ENCODE assay signal across 20 cellular contexts in genomic region chr6:4114123-4114522, GRCh38. TPM values are rescaled to one million over a fixed set of nuclear protein-coding genes. Genes with fewer than 3 reads are reported as not detected.
DNase-seq lines count a peak whose midpoint lies in the region; ATAC-seq and TF ChIP-seq lines count a peak whose summit lies in the region.
"Had no signal": no experiment of that assay in that cellular context is flagged by ENCODE, and none has a peak within 500 bp of the region (broad histone marks: within the 10 kb centered on the region; RNA-seq: fewer than 3 reads in every experiment).

No MANE protein-coding gene starts in this region.

- no peak overlapping the region for H3K9ac ChIP-seq in PC-3 (ENCODE audit: low read length)

- DNase-seq in SK-MEL-5 (ENCODE audit: low read depth, low spot score) (peak; percentile 33), choroid plexus epithelial cell (ENCODE audit: low read depth) (peak; percentile 74), left lobe of liver (ENCODE audit: low spot score) (no peak), hippocampal formation (lab: John Stamatoyannopoulos, UW) (no peak), HEK293T (ENCODE audit: extremely low spot score) (no peak), NCI-H1092 (lab: John Stamatoyannopoulos, UW) (no peak), PC-3 (no peak)
- DNase-seq: CD8-positive, alpha-beta T cell; DMS79 treated with DMSO at 0.1 percent for 48 hours; GF-D8; H7; NCI-H146; NCI-H226; NCI-H526 treated with DMSO at 0.1 percent for 48 hours; NK-92 treated with Interleukin-12 subunit alpha and Interleukin-12 subunit beta, amount 100 ng/mL, for 24 hours; OCI-M1 had no signal

- H3K27me3 ChIP-seq in PC-3 (ENCODE audit: low read length) = no peaks in the 10 kb centered on the region

- no peak overlapping the region for H3K4me2 ChIP-seq in PC-3 (ENCODE audit: low read length)

- TF ChIP-seq CTCF in choroid plexus epithelial cell (conservative IDR thresholded peaks at IDR 0.05; ENCODE audit: low read depth, low read length) = peak; percentile 25
- TF ChIP-seq CTCF in PC-3 (conservative IDR thresholded peaks at IDR 0.05; ENCODE audit: low read depth, low read length) = no peak

- peaks cover 12% of the 10 kb centered on the region for H3K4me1 ChIP-seq in PC-3 (ENCODE audit: insufficient read depth, low read length)

- H3K36me3 ChIP-seq in PC-3 (ENCODE audit: low read depth, low read length) = peaks cover 34% of the 10 kb centered on the region

- peaks cover 3% of the 10 kb centered on the region; the same call in 1 of the 2 replicates for H3K9me3 ChIP-seq in PC-3 (ENCODE audit: low read length)

- H3F3A ChIP-seq in PC-3 (ENCODE audit: low read length, unreplicated experiment) = no peaks in the 10 kb centered on the region

- BruUV-seq in PC-3 (replicated peaks; lab: Mats Ljungman, UMichigan) = no TSS peak

- no peaks in the 10 kb centered on the region for H3K79me2 ChIP-seq in PC-3 (ENCODE audit: low read length)

- peak; percentile 20 for ATAC-seq in left lobe of liver
- ATAC-seq in PC-3 = no peak
- ATAC-seq: CD8-positive, alpha-beta T cell had no signal

- intact Hi-C loops in PC-3 (cut with micrococcal nuclease) = no loop called here

- no peaks in the 10 kb centered on the region for H3K9me2 ChIP-seq in PC-3 (replicated peaks; ENCODE audit: low read length)

- in situ Hi-C loops in SK-MEL-5 (cut with HindIII; ENCODE audit: low pct_unique_long_range_greater_than_20kb, low sequenced_read_pairs) = no loop called here

- H4K20me1 ChIP-seq in PC-3 (ENCODE audit: low read length) = no peaks in the 10 kb centered on the region

- H3K27ac ChIP-seq in PC-3 (ENCODE audit: low read length) = no peak overlapping the region
- H3K27ac ChIP-seq: SK-N-MC had no signal

- no peak overlapping the region for H2AFZ ChIP-seq in PC-3 (ENCODE audit: low read length)

- no peak overlapping the region for H3K4me3 ChIP-seq in choroid plexus epithelial cell (ENCODE audit: low read depth, low read length)
- no peak overlapping the region for H3K4me3 ChIP-seq in PC-3 (ENCODE audit: low read length)
- H3K4me3 ChIP-seq: SK-N-MC had no signal

- CTCF ChIA-PET in HEK293T (lab: Yijun Ruan, JAX) (no interaction called here), PC-3 (lab: Charles Lee) (interaction anchor here (0.6 kb wide), 1 partner anchor 25 kb away, joined by 3 read pairs; no protein-coding TSS in a partner anchor)

- POLR2A ChIA-PET in HEK293T (lab: Yijun Ruan, JAX) (no interaction called here), PC-3 (lab: Charles Lee; ENCODE audit: unreplicated experiment) (no interaction called here)

TF ChIP-seq in HEK293T, 16 proteins besides CTCF, POLR2A, EP300 and RAD21:
- TF ChIP-seq ZNF384 (IDR thresholded peaks at IDR 0.05) = no peak
- no peak for TF ChIP-seq HDGF (IDR thresholded peaks at IDR 0.05; ENCODE audit: borderline replicate concordance)
- no peak for TF ChIP-seq BHLHE40 (IDR thresholded peaks at IDR 0.05; ENCODE audit: borderline replicate concordance)
- TF ChIP-seq LEF1 (IDR thresholded peaks at IDR 0.05; ENCODE audit: borderline replicate concordance) = no peak
- no peak for TF ChIP-seq NFRKB (IDR thresholded peaks at IDR 0.05)
- no peak for TF ChIP-seq L3MBTL2 (conservative IDR thresholded peaks at IDR 0.05)
- no peak for TF ChIP-seq CTBP1 (IDR thresholded peaks at IDR 0.05; ENCODE audit: borderline replicate concordance)
- no peak for TF ChIP-seq ARNT (IDR thresholded peaks at IDR 0.05)
- TF ChIP-seq SUZ12 (IDR thresholded peaks at IDR 0.05) = no peak
- TF ChIP-seq FOXK2 (IDR thresholded peaks at IDR 0.05) = no peak
- no peak for TF ChIP-seq FOXM1 (IDR thresholded peaks at IDR 0.05; ENCODE audit: borderline replicate concordance)
TF ChIP-seq in HEK293T: peak in this region for 0.

RNA-seq across cellular contexts. Expression of gene ECI2, which starts 21.3 kb away (rescaled TPM):
- 103 and 117 TPM in 2 replicates for total RNA-seq in SK-MEL-5 (2014; rRNA removed; shearing (Covaris generic))
- 47.2 and 49.8 TPM in 2 replicates for polyA plus RNA-seq in SK-MEL-5 (2015; cell fraction: cytosol; rRNA removed)
- polyA plus RNA-seq in SK-MEL-5 (2015; cell fraction: nucleus; rRNA removed) = 42.0 and 43.4 TPM in 2 replicates
- total RNA-seq in left lobe of liver (129 TPM), PC-3 (2014; rRNA removed) (66.2 and 143 TPM in 2 replicates)

RNA-seq across cellular contexts. Expression of gene FAM217A, which starts 35.2 kb away (rescaled TPM):
- total RNA-seq in SK-MEL-5 (2014; rRNA removed; shearing (Covaris generic)) = not detected in 2 replicates
- not detected in 2 replicates for polyA plus RNA-seq in SK-MEL-5 (2015; cell fraction: cytosol; rRNA removed)
- not detected in 2 replicates for polyA plus RNA-seq in SK-MEL-5 (2015; cell fraction: nucleus; rRNA removed)
- total RNA-seq in left lobe of liver (not detected), PC-3 (2014; rRNA removed) (not detected in 2 replicates)
- total RNA-seq: CD8-positive, alpha-beta T cell; H7; HT-29 had no signal
- polyA plus RNA-seq: AG04450, BJ had no signal

Comparison
In these comparisons a context has a peak if more than half of its experiments do, and no peak if none do; other contexts are left out.
1. DNase-seq: peak in SK-MEL-5 (single experiment) and choroid plexus epithelial cell (single experiment); none in left lobe of liver (single experiment), hippocampal formation (0 of 2), HEK293T (single experiment), NCI-H1092 (single experiment) and PC-3 (single experiment).